21 cellular contexts compared by ENCODE assay signal in genomic region chr17:18933102-18934058, GRCh38. TPM values are rescaled to one million over a fixed set of nuclear protein-coding genes. Genes with fewer than 3 reads are reported as not detected.
DNase-seq lines count a peak whose midpoint lies in the region; ATAC-seq and TF ChIP-seq lines count a peak whose summit lies in the region.
"Had no signal": no experiment of that assay in that cellular context is flagged by ENCODE, and none has a peak within 500 bp of the region (broad histone marks: within the 10 kb centered on the region; RNA-seq: fewer than 3 reads in every experiment).

No MANE protein-coding gene starts in this region.

- H3K9me3 Mint-ChIP-seq in activated naive CD4-positive, alpha-beta T cell treated with anti-CD3 and anti-CD28 coated beads, Interleukin-2, amount 50 U/mL, for 72 hours, result no peaks in the 10 kb centered on the region
- H3K9me3 Mint-ChIP-seq in dendritic cell treated with granulocyte-macrophage colony-stimulating factor and Interleukin-4, amounts not matched to agents 40 ng/mL and 50 ng/mL, for 4 days, result no peaks in the 10 kb centered on the region
- H3K9me3 Mint-ChIP-seq: type B pancreatic cell had no signal

- H4K20me1 ChIP-seq in Karpas-422 (ENCODE audit: insufficient read depth, low read depth, low read length), result 0 out of 2 replicates have a peak, but pooled peaks cover 3% of the 10 kb centered on the region
- H4K20me1 ChIP-seq in OCI-LY7 (ENCODE audit: insufficient read depth, low read length), result no peaks in the 10 kb centered on the region

- H3K4me3 ChIP-seq in Karpas-422 (ENCODE audit: low read length) (no peak overlapping the region), OCI-LY7 (ENCODE audit: low read depth, low read length, poor library complexity, severe bottlenecking) (no peak overlapping the region)
- H3K4me3 ChIP-seq: adrenal gland, gastroesophageal sphincter had no signal

- intact Hi-C loops in dendritic cell treated with granulocyte-macrophage colony-stimulating factor and Interleukin-4, amounts not matched to agents 40 ng/mL and 50 ng/mL, for 4 days (cut with micrococcal nuclease), result no loop called here
- intact Hi-C loops in OCI-LY7 (cut with micrococcal nuclease; ENCODE audit: unreplicated experiment), result loop anchor here (10.0 kb wide), 1 partner anchor 71 kb away; the partner anchor contains the start of gene FAM83G

- no peak for DNase-seq in activated naive CD4-positive, alpha-beta T cell treated with anti-CD3 and anti-CD28 coated beads, Interleukin-2, amount 50 U/mL, for 72 hours (ENCODE audit: low spot score in 2 of 2)
- no peak for DNase-seq in activated naive CD4-positive, alpha-beta T cell treated with Interleukin-2 at 50 U/mL for 16 hours
- DNase-seq in Karpas-422, result peak; percentile 64
- no peak for DNase-seq in stimulated activated naive CD8-positive, alpha-beta T cell treated with anti-CD3 and anti-CD28 coated beads, Interleukin-15, Interleukin-2, amounts not matched to agents 100 U/mL and 50 U/mL, for 24 hours
- no peak for DNase-seq in OCI-LY7 (ENCODE audit: low spot score)
- DNase-seq in epidermal melanocyte (ENCODE audit: insufficient read length, low spot score), result no peak
- no peak for DNase-seq in iPS-NIHi11 (ENCODE audit: low spot score)
- DNase-seq: adrenal gland; cerebellar nuclear complex; DMS153; mesenchymal stem cell; NCI-H524; occipital lobe; stimulated activated CD4-positive, alpha-beta T cell treated with anti-CD3 and anti-CD28 coated beads, Interleukin-4, amount 100 ng/mL, for 24 hours; SW 1271; WERI-Rb-1 had no signal

- no peaks in the 10 kb centered on the region for H3K27me3 ChIP-seq in Karpas-422 (ENCODE audit: low read length)
- H3K27me3 ChIP-seq: gastroesophageal sphincter had no signal

- peak overlapping the region in 1 of 2 donors; percentile 24 for H3K27ac Mint-ChIP-seq in activated naive CD4-positive, alpha-beta T cell treated with anti-CD3 and anti-CD28 coated beads, Interleukin-2, amount 50 U/mL, for 72 hours
- H3K27ac Mint-ChIP-seq in dendritic cell treated with granulocyte-macrophage colony-stimulating factor and Interleukin-4, amounts not matched to agents 40 ng/mL and 50 ng/mL, for 4 days, result peak overlapping the region; percentile 56
- H3K27ac Mint-ChIP-seq: type B pancreatic cell had no signal

- TF ChIP-seq CTCF in OCI-LY7 (conservative IDR thresholded peaks at IDR 0.05; ENCODE audit: low read length), result no peak

- no peak overlapping the region for H3K9ac ChIP-seq in Karpas-422 (ENCODE audit: low read length)

- no peaks in the 10 kb centered on the region for H3K9me3 ChIP-seq in Karpas-422 (ENCODE audit: low read length)
- no peaks in the 10 kb centered on the region for H3K9me3 ChIP-seq in OCI-LY7 (ENCODE audit: low read length)
- H3K9me3 ChIP-seq: adrenal gland, gastroesophageal sphincter had no signal

- H3K79me2 ChIP-seq in Karpas-422 (ENCODE audit: low read length) (no peaks in the 10 kb centered on the region), OCI-LY7 (ENCODE audit: insufficient read depth, low read depth, low read length) (no peaks in the 10 kb centered on the region)

- POLR2A ChIA-PET in OCI-LY7 (lab: Charles Lee), result interaction anchor here (1.1 kb wide), 1 partner anchor 10 kb away, joined by 3 read pairs; no protein-coding TSS in a partner anchor

- H3K27me3 Mint-ChIP-seq in dendritic cell treated with granulocyte-macrophage colony-stimulating factor and Interleukin-4, amounts not matched to agents 40 ng/mL and 50 ng/mL, for 4 days, result peaks cover 8% of the 10 kb centered on the region
- H3K27me3 Mint-ChIP-seq: type B pancreatic cell had no signal

- no peak overlapping the region for H3K4me3 Mint-ChIP-seq in dendritic cell treated with granulocyte-macrophage colony-stimulating factor and Interleukin-4, amounts not matched to agents 40 ng/mL and 50 ng/mL, for 4 days
- H3K4me3 Mint-ChIP-seq: type B pancreatic cell had no signal

- H2AFZ ChIP-seq in Karpas-422 (ENCODE audit: low read length) (no peak overlapping the region), OCI-LY7 (ENCODE audit: low read length) (no peak overlapping the region)

- peak; percentile 48 to 58 for ATAC-seq in activated naive CD4-positive, alpha-beta T cell treated with anti-CD3 and anti-CD28 coated beads, Interleukin-2, amount 50 U/mL, for 72 hours
- peak; percentile 61 for ATAC-seq in stimulated activated naive CD8-positive, alpha-beta T cell treated with anti-CD3 and anti-CD28 coated beads, Interleukin-15, Interleukin-2, amounts not matched to agents 100 U/mL and 50 U/mL, for 24 hours
- ATAC-seq: gastroesophageal sphincter, Panc1 had no signal

- H3K36me3 ChIP-seq in Karpas-422 (ENCODE audit: insufficient read depth, low read length) (peaks cover 23% of the 10 kb centered on the region), OCI-LY7 (ENCODE audit: insufficient read depth, low read length) (peaks cover 33% of the 10 kb centered on the region)

- BruUV-seq in OCI-LY7 (replicated peaks; lab: Mats Ljungman, UMichigan), result no TSS peak

- H3K9me2 ChIP-seq in Karpas-422 (replicated peaks; ENCODE audit: insufficient read depth, low read length) (no peaks in the 10 kb centered on the region), OCI-LY7 (ENCODE audit: insufficient read depth, low read length) (no peaks in the 10 kb centered on the region)

- CTCF ChIA-PET in OCI-LY7 (lab: Charles Lee; ENCODE audit: unreplicated experiment), result no interaction called here

- H3K4me1 Mint-ChIP-seq in dendritic cell treated with granulocyte-macrophage colony-stimulating factor and Interleukin-4, amounts not matched to agents 40 ng/mL and 50 ng/mL, for 4 days (ENCODE audit: low read depth), result peaks cover 12% of the 10 kb centered on the region

- H3K4me2 ChIP-seq in Karpas-422 (ENCODE audit: low read depth, low read length, poor library complexity, severe bottlenecking), result no peak overlapping the region
- no peak overlapping the region for H3K4me2 ChIP-seq in OCI-LY7 (ENCODE audit: low read length)

- peaks cover 10 to 31% of the 10 kb centered on the region in 2 donors for H3K36me3 Mint-ChIP-seq in activated naive CD4-positive, alpha-beta T cell treated with anti-CD3 and anti-CD28 coated beads, Interleukin-2, amount 50 U/mL, for 72 hours
- H3K36me3 Mint-ChIP-seq in dendritic cell treated with granulocyte-macrophage colony-stimulating factor and Interleukin-4, amounts not matched to agents 40 ng/mL and 50 ng/mL, for 4 days (ENCODE audit: low read depth), result peaks cover 37% of the 10 kb centered on the region

- H3K4me1 ChIP-seq in Karpas-422 (ENCODE audit: low read length) (no peaks in the 10 kb centered on the region), OCI-LY7 (ENCODE audit: insufficient read depth, low read length, poor library complexity, severe bottlenecking) (no peaks in the 10 kb centered on the region)
- H3K4me1 ChIP-seq: adrenal gland, gastroesophageal sphincter had no signal

- H3K27ac ChIP-seq in Karpas-422 (ENCODE audit: low read length), result no peak overlapping the region
- H3K27ac ChIP-seq in OCI-LY7 (ENCODE audit: low read depth, low read length, poor library complexity, severe bottlenecking), result no peak overlapping the region
- H3K27ac ChIP-seq: adrenal gland, gastroesophageal sphincter, WERI-Rb-1 had no signal

RNA-seq across cellular contexts. Expression of gene SLC5A10, which starts 18.6 kb away (rescaled TPM):
- not detected for total RNA-seq in activated naive CD4-positive, alpha-beta T cell treated with anti-CD3 and anti-CD28 coated beads, Interleukin-2, amount 50 U/mL, for 72 hours
- not detected in 2 replicates for total RNA-seq in Karpas-422 (2014; rRNA removed; shearing (Covaris generic); ENCODE audit: low replicate concordance)
- total RNA-seq in OCI-LY7 (2014; rRNA removed; shearing (Covaris generic)), result not detected in 2 replicates
- total RNA-seq in OCI-LY7 (2022), result not detected in 2 replicates
- total RNA-seq: endothelial cell of umbilical vein, gastroesophageal sphincter, occipital lobe had no signal
